Comparison of ENCODE assay signal across 8 cellular contexts in genomic region chr5:31638286-31638685, GRCh38. TPM values are rescaled to one million over a fixed set of nuclear protein-coding genes. Genes with fewer than 3 reads are reported as not detected.
DNase-seq lines count a peak whose midpoint lies in the region; ATAC-seq, FAIRE-seq and TF ChIP-seq lines count a peak whose summit lies in the region.

No MANE protein-coding gene starts in this region.

- H3K27me3 Mint-ChIP-seq in type B pancreatic cell, result peaks cover 17% of the 10 kb centered on the region

- peaks cover 9% of the 10 kb centered on the region for H3K4me1 Mint-ChIP-seq in type B pancreatic cell (ENCODE audit: unreplicated experiment)

- H3K4me3 ChIP-seq in ascending aorta, result peak overlapping the region; percentile 81
- H3K4me3 ChIP-seq in HepG2 (replicated peaks in 1 of 3; ENCODE audit: insufficient read depth in 1 of 3, low read depth in 2 of 3, low read length in 3 of 3), result peak overlapping the region in 2 of 3 experiments; percentile 62 to 75; a peak in 3 of 6 replicates

- no peak for TF ChIP-seq EP300 in HepG2 (IDR thresholded peaks at IDR 0.05; ENCODE audit: low read depth in 2 of 2, low read length in 2 of 2)
- TF ChIP-seq EP300 in HepG2 (CRISPR knock-in tag; IDR thresholded peaks at IDR 0.05; ENCODE audit: borderline replicate concordance), result no peak

- no peak overlapping the region for H3K9ac ChIP-seq in HepG2 (ENCODE audit: insufficient read depth, low read depth, low read length)

- no peak for TF ChIP-seq POLR2A in HepG2 (IDR thresholded peaks at IDR 0.05; ENCODE audit: insufficient read depth in 1 of 2, low read depth in 2 of 2, low read length in 2 of 2)

- DNase-seq in ascending aorta (ENCODE audit: low spot score in 2 of 2) (peak in 1 of 2 donors; percentile 70), HepG2 (ENCODE audit: low spot score) (no peak), type B pancreatic cell (ENCODE audit: extremely low spot score, unreplicated experiment) (no peak), foreskin keratinocyte (no peak), SHP77 treated with DMSO at 0.1 percent for 48 hours (lab: John Stamatoyannopoulos, UW) (no peak)

- H3K4me1 ChIP-seq in ascending aorta (peaks cover 5 to 6% of the 10 kb centered on the region in 2 donors), HepG2 (ENCODE audit: insufficient read depth, low read length) (no peaks in the 10 kb centered on the region), foreskin keratinocyte (no peaks in the 10 kb centered on the region)

- no peaks in the 10 kb centered on the region for H3K9me3 ChIP-seq in ascending aorta
- H3K9me3 ChIP-seq in HepG2 (ENCODE audit: low read length), result no peaks in the 10 kb centered on the region

- intact Hi-C loops in ascending aorta (cut with DNase I) (loop anchor here (1.0 to 5.0 kb wide), 4 partner anchors 25 to 441 kb away; no protein-coding TSS in a partner anchor), HepG2 (cut with micrococcal nuclease; ENCODE audit: unreplicated experiment) (no loop called here)

- H3K27me3 ChIP-seq in ascending aorta (no peaks in the 10 kb centered on the region), HepG2 (ENCODE audit: control insufficient read depth in 1 of 2, insufficient read depth in 2 of 2, low read length in 2 of 2) (peaks cover 4 to 48% of the 10 kb centered on the region in 2 experiments; a peak in 4 of 5 replicates), foreskin keratinocyte (peaks cover 42% of the 10 kb centered on the region)

- H2AFZ ChIP-seq in HepG2 (ENCODE audit: low read length), result no peak overlapping the region

- WGBS in HepG2 (ENCODE audit: low lambda C conversion rate), result 28% methylated on average over 8 of the region's 9 CpGs

- no TSS peak for BruUV-seq in HepG2 (replicated peaks; lab: Mats Ljungman, UMichigan)

- H3K9me3 Mint-ChIP-seq in type B pancreatic cell, result no peaks in the 10 kb centered on the region

- H3K27ac ChIP-seq in ascending aorta, result peak overlapping the region; percentile 45 to 69
- no peak overlapping the region for H3K27ac ChIP-seq in HepG2 (ENCODE audit: extremely low read length, insufficient read depth, low read length)
- no peak overlapping the region for H3K27ac ChIP-seq in foreskin keratinocyte

- in situ Hi-C loops in HepG2 (cut with HindIII; ENCODE audit: extremely low pct_ligation_motif_present, low pct_unique_long_range_greater_than_20kb), result no loop called here

- no peaks in the 10 kb centered on the region for H3K36me3 ChIP-seq in ascending aorta
- H3K36me3 ChIP-seq in HepG2 (replicated peaks in 1 of 2; ENCODE audit: control insufficient read depth in 1 of 2, insufficient read depth in 2 of 2, low read length in 2 of 2), result no peaks in the 10 kb centered on the region

- no peak for TF ChIP-seq RAD21 in HepG2 (CRISPR knock-in tag; IDR thresholded peaks at IDR 0.05)

- CTCF ChIA-PET in HepG2 (lab: Yijun Ruan, JAX; ENCODE audit: low intra/inter-chr PET ratio, low total read pairs), result no interaction called here

- no peak for FAIRE-seq in HepG2 (lab: Jason Lieb, UNC)

- POLR2A ChIA-PET in HepG2 (lab: Yijun Ruan, JAX), result interaction anchor here (0.8 kb wide), 1 partner anchor 41 kb away, joined by 3 read pairs; no protein-coding TSS in a partner anchor

- TF ChIP-seq CTCF in ascending aorta (IDR thresholded peaks at IDR 0.05), result no peak
- no peak for TF ChIP-seq CTCF in HepG2 (CRISPR knock-in tag; IDR thresholded peaks at IDR 0.05)
- no peak for TF ChIP-seq CTCF in type B pancreatic cell (conservative IDR thresholded peaks at IDR 0.05)
- no peak for TF ChIP-seq CTCF in foreskin keratinocyte (conservative IDR thresholded peaks at IDR 0.05)

- peak overlapping the region; percentile 80 for H3K27ac Mint-ChIP-seq in type B pancreatic cell

- no peaks in the 10 kb centered on the region for H4K20me1 ChIP-seq in HepG2 (ENCODE audit: insufficient read depth, low read length)

- peak overlapping the region; percentile 65 for H3K4me2 ChIP-seq in HepG2 (ENCODE audit: low read depth, low read length)

- ATAC-seq in GM18868 (IDR thresholded peaks at IDR 0.05; ENCODE audit: unreplicated experiment), result peak; percentile 34
- peak; percentile 5 for ATAC-seq in HG03103 (IDR thresholded peaks at IDR 0.05; ENCODE audit: low read depth, unreplicated experiment)
- no peak for ATAC-seq in HepG2
- ATAC-seq in foreskin keratinocyte, result no peak
- ATAC-seq in HG02798 (IDR thresholded peaks at IDR 0.05; ENCODE audit: poor library complexity, unreplicated experiment), result no peak

- H3K4me3 Mint-ChIP-seq in type B pancreatic cell, result peak overlapping the region; percentile 95

- no peaks in the 10 kb centered on the region for H3K79me2 ChIP-seq in HepG2 (ENCODE audit: insufficient read depth, low read length)

- H3K36me3 Mint-ChIP-seq in type B pancreatic cell, result no peaks in the 10 kb centered on the region

TF ChIP-seq in HepG2, 621 proteins besides CTCF, POLR2A, EP300 and RAD21:
- TF ChIP-seq ZBTB44 (CRISPR knock-in tag; IDR thresholded peaks at IDR 0.05) (no peak), TBX3 (IDR thresholded peaks at IDR 0.05; ENCODE audit: borderline replicate concordance) (no peak), ZNF737 (CRISPR knock-in tag; IDR thresholded peaks at IDR 0.05; ENCODE audit: borderline replicate concordance) (no peak), ZSCAN30 (CRISPR knock-in tag; IDR thresholded peaks at IDR 0.05) (no peak), ZFP36L1 (CRISPR knock-in tag; IDR thresholded peaks at IDR 0.05) (no peak), RXRB (CRISPR knock-in tag; IDR thresholded peaks at IDR 0.05; ENCODE audit: borderline replicate concordance) (no peak), FOXC1 (CRISPR knock-in tag; IDR thresholded peaks at IDR 0.05; ENCODE audit: borderline replicate concordance) (no peak), TMF1 (CRISPR knock-in tag; IDR thresholded peaks at IDR 0.05; ENCODE audit: low read depth) (no peak), ZNF337 (CRISPR knock-in tag; IDR thresholded peaks at IDR 0.05; ENCODE audit: borderline replicate concordance, low read depth) (no peak)
TF ChIP-seq in HepG2: peak in this region for 0.

RNA-seq across cellular contexts. Expression of gene PDZD2, which starts 0.6 kb away (rescaled TPM):
- total RNA-seq in ascending aorta (8.1 TPM), HepG2 (2016; rRNA removed; fragmentation: Illumina TruSeq; extraction: Trizol) (not detected in 2 replicates), type B pancreatic cell (ENCODE audit: low replicate concordance) (4.3 and 6.0 TPM in 2 replicates), foreskin keratinocyte (13.1 and 14.5 TPM in 2 replicates)
- not detected in 2 replicates for total RNA-seq in HepG2 (2016; cell fraction: cytosol; rRNA removed; fragmentation: Illumina TruSeq; extraction: Trizol; ENCODE audit: low read depth)
- not detected in 2 replicates for total RNA-seq in HepG2 (2016; cell fraction: insoluble cytoplasmic fraction; rRNA removed; fragmentation: Illumina TruSeq; extraction: Trizol)
- total RNA-seq in HepG2 (2016; cell fraction: membrane; rRNA removed; fragmentation: Illumina TruSeq; extraction: Trizol), result not detected in 2 replicates
- total RNA-seq in HepG2 (2016; cell fraction: nucleus; rRNA removed; fragmentation: Illumina TruSeq; extraction: Trizol), result not detected in 2 replicates
- polyA plus RNA-seq in HepG2 (2011; rRNA removed) (under 0.01 and 0.04 TPM in 2 replicates), foreskin keratinocyte (2.4 and 3.1 TPM in 2 replicates)
- under 0.01 and 0.01 TPM in 2 replicates for polyA plus RNA-seq in HepG2 (2011; cell fraction: cytosol; rRNA removed)
- polyA plus RNA-seq in HepG2 (2011; cell fraction: nucleus; rRNA removed), result 0.16 TPM in 1 of 2 replicates, not detected in the other
- 0.17 and 0.66 TPM in 2 replicates for polyA plus RNA-seq in HepG2 (2012)
- polyA plus RNA-seq in HepG2 (2016; cell fraction: cytosol; fragmentation: Illumina TruSeq; extraction: Trizol; ENCODE audit: low read depth), result not detected in 2 replicates
- not detected in 2 replicates for polyA plus RNA-seq in HepG2 (2016; cell fraction: insoluble cytoplasmic fraction; fragmentation: Illumina TruSeq; extraction: Trizol; ENCODE audit: low read depth)
- not detected in 2 replicates for polyA plus RNA-seq in HepG2 (2016; cell fraction: membrane; fragmentation: Illumina TruSeq; extraction: Trizol; ENCODE audit: low read depth)
- not detected in 2 replicates for polyA plus RNA-seq in HepG2 (2016; cell fraction: nucleus; fragmentation: Illumina TruSeq; extraction: Trizol; ENCODE audit: insufficient read depth, low read depth)
- 0.10 and 5.4 TPM in 2 replicates for polyA minus RNA-seq in HepG2 (2011; rRNA and poly(A)+ RNA removed; ENCODE audit: low replicate concordance)
- not detected in 2 replicates for polyA minus RNA-seq in HepG2 (2011; cell fraction: cytosol; rRNA and poly(A)+ RNA removed)
- 0.12 and 0.13 TPM in 2 replicates for polyA minus RNA-seq in HepG2 (2011; cell fraction: nucleus; rRNA and poly(A)+ RNA removed)

Comparison
In these comparisons a context has a peak if more than half of its experiments do, and no peak if none do; other contexts are left out.
1. ATAC-seq: peak in GM18868 (single experiment) and HG03103 (single experiment); none in HepG2 (single experiment), foreskin keratinocyte (single experiment) and HG02798 (single experiment).
2. H3K27ac ChIP-seq: peak in ascending aorta (2 of 2); none in HepG2 (single experiment) and foreskin keratinocyte (single experiment).